ENCODE assay signal across 1 cellular context in genomic region chr4:139665079-139665689, GRCh38.
TF ChIP-seq lines count a peak whose summit lies in the region.

No MANE protein-coding gene starts in this region.

TF ChIP-seq in HCT116, 20 proteins besides CTCF, POLR2A, EP300 and RAD21 (continued from another document):
- TF ChIP-seq, protein P1, sequence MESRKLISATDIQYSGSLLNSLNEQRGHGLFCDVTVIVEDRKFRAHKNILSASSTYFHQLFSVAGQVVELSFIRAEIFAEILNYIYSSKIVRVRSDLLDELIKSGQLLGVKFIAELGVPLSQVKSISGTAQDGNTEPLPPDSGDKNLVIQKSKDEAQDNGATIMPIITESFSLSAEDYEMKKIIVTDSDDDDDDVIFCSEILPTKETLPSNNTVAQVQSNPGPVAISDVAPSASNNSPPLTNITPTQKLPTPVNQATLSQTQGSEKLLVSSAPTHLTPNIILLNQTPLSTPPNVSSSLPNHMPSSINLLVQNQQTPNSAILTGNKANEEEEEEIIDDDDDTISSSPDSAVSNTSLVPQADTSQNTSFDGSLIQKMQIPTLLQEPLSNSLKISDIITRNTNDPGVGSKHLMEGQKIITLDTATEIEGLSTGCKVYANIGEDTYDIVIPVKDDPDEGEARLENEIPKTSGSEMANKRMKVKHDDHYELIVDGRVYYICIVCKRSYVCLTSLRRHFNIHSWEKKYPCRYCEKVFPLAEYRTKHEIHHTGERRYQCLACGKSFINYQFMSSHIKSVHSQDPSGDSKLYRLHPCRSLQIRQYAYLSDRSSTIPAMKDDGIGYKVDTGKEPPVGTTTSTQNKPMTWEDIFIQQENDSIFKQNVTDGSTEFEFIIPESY (IDR thresholded peaks at IDR 0.05; ENCODE audit: extremely low read depth, insufficient replicate concordance, low read length), result no peak
- no peak for TF ChIP-seq CBX3 (IDR thresholded peaks at IDR 0.05; ENCODE audit: low read depth)
- no peak for TF ChIP-seq ZNF274 (IDR thresholded peaks at IDR 0.05; ENCODE audit: low read depth, low read length)
- TF ChIP-seq, protein P2, sequence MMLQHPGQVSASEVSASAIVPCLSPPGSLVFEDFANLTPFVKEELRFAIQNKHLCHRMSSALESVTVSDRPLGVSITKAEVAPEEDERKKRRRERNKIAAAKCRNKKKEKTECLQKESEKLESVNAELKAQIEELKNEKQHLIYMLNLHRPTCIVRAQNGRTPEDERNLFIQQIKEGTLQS (IDR thresholded peaks at IDR 0.05), result no peak
- TF ChIP-seq, protein P3, sequence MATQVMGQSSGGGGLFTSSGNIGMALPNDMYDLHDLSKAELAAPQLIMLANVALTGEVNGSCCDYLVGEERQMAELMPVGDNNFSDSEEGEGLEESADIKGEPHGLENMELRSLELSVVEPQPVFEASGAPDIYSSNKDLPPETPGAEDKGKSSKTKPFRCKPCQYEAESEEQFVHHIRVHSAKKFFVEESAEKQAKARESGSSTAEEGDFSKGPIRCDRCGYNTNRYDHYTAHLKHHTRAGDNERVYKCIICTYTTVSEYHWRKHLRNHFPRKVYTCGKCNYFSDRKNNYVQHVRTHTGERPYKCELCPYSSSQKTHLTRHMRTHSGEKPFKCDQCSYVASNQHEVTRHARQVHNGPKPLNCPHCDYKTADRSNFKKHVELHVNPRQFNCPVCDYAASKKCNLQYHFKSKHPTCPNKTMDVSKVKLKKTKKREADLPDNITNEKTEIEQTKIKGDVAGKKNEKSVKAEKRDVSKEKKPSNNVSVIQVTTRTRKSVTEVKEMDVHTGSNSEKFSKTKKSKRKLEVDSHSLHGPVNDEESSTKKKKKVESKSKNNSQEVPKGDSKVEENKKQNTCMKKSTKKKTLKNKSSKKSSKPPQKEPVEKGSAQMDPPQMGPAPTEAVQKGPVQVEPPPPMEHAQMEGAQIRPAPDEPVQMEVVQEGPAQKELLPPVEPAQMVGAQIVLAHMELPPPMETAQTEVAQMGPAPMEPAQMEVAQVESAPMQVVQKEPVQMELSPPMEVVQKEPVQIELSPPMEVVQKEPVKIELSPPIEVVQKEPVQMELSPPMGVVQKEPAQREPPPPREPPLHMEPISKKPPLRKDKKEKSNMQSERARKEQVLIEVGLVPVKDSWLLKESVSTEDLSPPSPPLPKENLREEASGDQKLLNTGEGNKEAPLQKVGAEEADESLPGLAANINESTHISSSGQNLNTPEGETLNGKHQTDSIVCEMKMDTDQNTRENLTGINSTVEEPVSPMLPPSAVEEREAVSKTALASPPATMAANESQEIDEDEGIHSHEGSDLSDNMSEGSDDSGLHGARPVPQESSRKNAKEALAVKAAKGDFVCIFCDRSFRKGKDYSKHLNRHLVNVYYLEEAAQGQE (IDR thresholded peaks at IDR 0.05; ENCODE audit: low read depth), result no peak
- no peak for TF ChIP-seq EGR1 (IDR thresholded peaks at IDR 0.05; ENCODE audit: low read depth)
- no peak for TF ChIP-seq YY1 (IDR thresholded peaks at IDR 0.05; ENCODE audit: extremely low read depth, insufficient replicate concordance, low read depth, low read length)
